ENCODE assay signal across 28 cellular contexts in genomic region chr7:64729089-64729848, GRCh38.
"Had no signal": no experiment of that assay in that cellular context is flagged by ENCODE, and none has a peak within 500 bp of the region (broad histone marks: within the 10 kb centered on the region; RNA-seq: fewer than 3 reads in every experiment).

No MANE protein-coding gene starts in this region.

- ATAC-seq: natural killer cell; sciatic nerve; stimulated activated naive B cell treated with anti-CD40 and anti-IgM and Interleukin-4, amounts not matched to agents 10 μg/mL and 1 μg/mL and 100 μg/mL, for 72 hours; stimulated activated naive CD8-positive, alpha-beta T cell treated with anti-CD3 and anti-CD28 coated beads, Interleukin-15, Interleukin-2, amounts not matched to agents 100 U/mL and 50 U/mL, for 24 hours had no signal

- H3K27ac ChIP-seq: left ventricle myocardium inferior, neural progenitor cell, neutrophil, ovary, right atrium auricular region, skin epidermis, stomach, testis, thyroid gland, transverse colon, upper lobe of left lung, vagina had no signal

- H3K9me3 ChIP-seq: neutrophil, ovary, right atrium auricular region, testis, thyroid gland, vagina had no signal

- H3K4me2 ChIP-seq: neural progenitor cell had no signal

- H3K36me3 ChIP-seq: left ventricle myocardium inferior, neural progenitor cell, neutrophil, ovary, right atrium auricular region, stomach, thyroid gland, transverse colon, upper lobe of left lung, vagina had no signal

- H2AFZ ChIP-seq: neural progenitor cell had no signal

- H3K27me3 Mint-ChIP-seq: naive B cell; progenitor cell of endocrine pancreas; stimulated activated naive B cell treated with anti-CD40 and anti-IgM and Interleukin-4, amounts not matched to agents 10 μg/mL and 1 μg/mL and 100 μg/mL, for 72 hours had no signal

- H3K9ac ChIP-seq: neural progenitor cell had no signal

- H3K27me3 ChIP-seq: neural progenitor cell, neutrophil, ovary, right atrium auricular region, stomach, testis, thyroid gland, transverse colon, upper lobe of left lung, vagina had no signal

- H3K4me3 Mint-ChIP-seq: mesothelial cell of epicardium; naive B cell; natural killer cell; nephron progenitor cell; neural progenitor cell; stimulated activated naive B cell treated with anti-CD40 and anti-IgM and Interleukin-4, amounts not matched to agents 10 μg/mL and 1 μg/mL and 100 μg/mL, for 72 hours had no signal

- H3K4me1 ChIP-seq: left ventricle myocardium inferior, neural progenitor cell, right atrium auricular region, stomach, testis, thyroid gland, transverse colon, upper lobe of left lung, vagina had no signal

- DNase-seq: islet precursor cell; left ventricle myocardium inferior; mesendoderm; naive B cell; natural killer cell; nephron progenitor cell; occipital lobe; ovary; stimulated activated CD4-positive, alpha-beta T cell treated with anti-CD3 and anti-CD28 coated beads, Interleukin-12 subunit alpha, Interleukin-12 subunit beta, amount 100 ng/mL, for 4 hours; stimulated activated CD4-positive, alpha-beta T cell treated with anti-CD3 and anti-CD28 coated beads, Interleukin-15, amount 100 ng/mL, for 24 hours; stimulated activated CD4-positive, alpha-beta T cell treated with anti-CD3 and anti-CD28 coated beads, Interleukin-2, amount 100 ng/mL, for 24 hours; stimulated activated CD4-positive, alpha-beta T cell treated with anti-CD3 and anti-CD28 coated beads, Interleukin-4, amount 100 ng/mL, for 1 hour; stimulated activated naive B cell treated with anti-CD40 and anti-IgM and Interleukin-4, amounts not matched to agents 10 μg/mL and 1 μg/mL and 100 μg/mL, for 72 hours; stimulated activated naive CD8-positive, alpha-beta T cell treated with anti-CD3 and anti-CD28 coated beads, Interleukin-15, Interleukin-2, amounts not matched to agents 100 U/mL and 50 U/mL, for 24 hours; stomach; testis; thyroid gland; transverse colon; upper lobe of left lung had no signal

- H3K27ac Mint-ChIP-seq: mesothelial cell of epicardium; naive B cell; natural killer cell; nephron progenitor cell; neural progenitor cell; progenitor cell of endocrine pancreas; stimulated activated naive B cell treated with anti-CD40 and anti-IgM and Interleukin-4, amounts not matched to agents 10 μg/mL and 1 μg/mL and 100 μg/mL, for 72 hours had no signal

- H3K4me1 Mint-ChIP-seq: mesothelial cell of epicardium; naive B cell; natural killer cell; nephron progenitor cell; neural progenitor cell; stimulated activated naive B cell treated with anti-CD40 and anti-IgM and Interleukin-4, amounts not matched to agents 10 μg/mL and 1 μg/mL and 100 μg/mL, for 72 hours had no signal

- H3K4me3 ChIP-seq: left ventricle myocardium inferior, lung, neural progenitor cell, ovary, right atrium auricular region, skin epidermis, stomach, testis, thyroid gland, transverse colon, upper lobe of left lung, vagina had no signal

- H3K36me3 Mint-ChIP-seq: mesothelial cell of epicardium, neural progenitor cell had no signal
